ENCODE assay signal across 5 cellular contexts in genomic region chr5:172825610-172826204, GRCh38.
TF ChIP-seq lines count a peak whose summit lies in the region.

No MANE protein-coding gene starts in this region.

TF ChIP-seq in SK-N-SH treated with all-trans-retinoic acid at 6 μM for 48 hours, 23 proteins besides CTCF, POLR2A, EP300 and RAD21:
- no peak for TF ChIP-seq TCF4 (CRISPR knock-in tag; IDR thresholded peaks at IDR 0.05; ENCODE audit: borderline replicate concordance)
- TF ChIP-seq ZFP30 (CRISPR knock-in tag; IDR thresholded peaks at IDR 0.05) = peak; percentile 99

TF ChIP-seq in SK-N-SH, 30 proteins besides CTCF, POLR2A, EP300 and RAD21 (continues in another document):
- TF ChIP-seq GABPA (IDR thresholded peaks at IDR 0.05; ENCODE audit: low read depth) (no peak), SMC3 (IDR thresholded peaks at IDR 0.05; ENCODE audit: low read depth, low read length) (no peak), FOXM1 (IDR thresholded peaks at IDR 0.05; ENCODE audit: low read depth) (no peak), NRF1 (IDR thresholded peaks at IDR 0.05; ENCODE audit: low read depth, low read length) (no peak), EZH2phosphoT487 (IDR thresholded peaks at IDR 0.05; ENCODE audit: borderline replicate concordance, low read depth) (no peak), REST (IDR thresholded peaks at IDR 0.05; ENCODE audit: low read depth, low read length) (no peak), JUND (IDR thresholded peaks at IDR 0.05) (no peak), MAX (IDR thresholded peaks at IDR 0.05; ENCODE audit: low read depth) (no peak), MXI1 (IDR thresholded peaks at IDR 0.05; ENCODE audit: low read depth, low read length) (no peak), MEF2A (IDR thresholded peaks at IDR 0.05; ENCODE audit: borderline replicate concordance, low read depth) (no peak), PBX3 (IDR thresholded peaks at IDR 0.05) (no peak)

TF ChIP-seq in A549, 52 proteins besides CTCF, POLR2A, EP300 and RAD21:
- no peak for TF ChIP-seq EHF (CRISPR knock-in tag; IDR thresholded peaks at IDR 0.05)
- no peak for TF ChIP-seq USF2 (IDR thresholded peaks at IDR 0.05)
- no peak for TF ChIP-seq HDAC2 (IDR thresholded peaks at IDR 0.05)
- TF ChIP-seq FOXS1 (CRISPR knock-in tag; IDR thresholded peaks at IDR 0.05) = no peak
- no peak for TF ChIP-seq EHMT2 (IDR thresholded peaks at IDR 0.05; ENCODE audit: low read depth)
- 0 out of 2 replicates have a peak, but pooled peaks have one; percentile 27 for TF ChIP-seq KDM1A (IDR thresholded peaks at IDR 0.05; ENCODE audit: low read depth)

TF ChIP-seq in IMR-90, 13 proteins besides CTCF, POLR2A, EP300 and RAD21:
- TF ChIP-seq RCOR1 (IDR thresholded peaks at IDR 0.05; ENCODE audit: insufficient replicate concordance, low read length) (peak; percentile 29), ELK1 (IDR thresholded peaks at IDR 0.05; ENCODE audit: borderline replicate concordance, low read depth, low read length) (no peak), NFE2L2 (IDR thresholded peaks at IDR 0.05; ENCODE audit: low read depth, low read length) (no peak)

TF ChIP-seq in K562, 482 proteins besides CTCF, POLR2A, EP300 and RAD21:
- TF ChIP-seq RBM25 (IDR thresholded peaks at IDR 0.05; ENCODE audit: low read depth, low read length, severe bottlenecking) (peak; percentile 76), TGIF2 (CRISPR knock-in tag; IDR thresholded peaks at IDR 0.05) (no peak), AFF1 (IDR thresholded peaks at IDR 0.05; ENCODE audit: low read depth in 1 of 2, partially characterized antibody in 2 of 2) (peak in 1 of 2 experiments; percentile 26), TRIM24 (IDR thresholded peaks at IDR 0.05) (peak in 1 of 2 experiments; percentile 39; a peak in 1 of 4 replicates), SMARCA5 (IDR thresholded peaks at IDR 0.05) (peak; percentile 38; the same call in 1 of the 2 replicates), STAT5A (IDR thresholded peaks at IDR 0.05; ENCODE audit: borderline replicate concordance, low read length) (no peak), NFATC3 (IDR thresholded peaks at IDR 0.05) (no peak), CBX3 (IDR thresholded peaks at IDR 0.05; ENCODE audit: borderline replicate concordance in 1 of 2, low read length in 2 of 2) (peak in 1 of 2 experiments; percentile 67; a peak in 1 of 3 replicates), CREB3L1 (IDR thresholded peaks at IDR 0.05; ENCODE audit: borderline replicate concordance, low read depth) (no peak), ZFP36 (IDR thresholded peaks at IDR 0.05; ENCODE audit: low read depth, low read length, partially characterized antibody) (no peak), ZNF280A (IDR thresholded peaks at IDR 0.05; ENCODE audit: low read depth, partially characterized antibody) (peak; percentile 73), ATF3 (IDR thresholded peaks at IDR 0.05) (no peak), ATF3 (CRISPR knock-in tag; conservative IDR thresholded peaks at IDR 0.05) (no peak), MTA3 (IDR thresholded peaks at IDR 0.05; ENCODE audit: borderline replicate concordance) (no peak), KDM1A (IDR thresholded peaks at IDR 0.05) (0 out of 4 replicates have a peak, but pooled peaks of 1 of the 2 experiments have one; percentile 34), TRIM28 (IDR thresholded peaks at IDR 0.05) (peak; percentile 89), ZFP30 (CRISPR knock-in tag; IDR thresholded peaks at IDR 0.05; ENCODE audit: borderline replicate concordance) (peak; percentile 90)
